8 cellular contexts compared by ENCODE assay signal in genomic region chr9:36154213-36154952, GRCh38. TPM values are rescaled to one million over a fixed set of nuclear protein-coding genes. Genes with fewer than 3 reads are reported as not detected.
DNase-seq lines count a peak whose midpoint lies in the region; TF ChIP-seq lines count a peak whose summit lies in the region.

No MANE protein-coding gene starts in this region.

- intact Hi-C loops in dorsolateral prefrontal cortex (cut with DNase I): no loop called here
- intact Hi-C loops in uterus (cut with DNase I; ENCODE audit: low total_unique reads): no loop called here

- no peaks in the 10 kb centered on the region for H3K9me3 ChIP-seq in muscle layer of colon (ENCODE audit: low read length)
- H3K9me3 ChIP-seq in uterus: no peaks in the 10 kb centered on the region

- peak overlapping the region; percentile 6 for H3K9ac ChIP-seq in muscle layer of colon (ENCODE audit: low read length)

- H3K27ac ChIP-seq in dorsolateral prefrontal cortex (peak overlapping the region; percentile 24 to 90 (median 77)), muscle layer of colon (ENCODE audit: low read depth, low read length) (peak overlapping the region; percentile 97), uterus (peak overlapping the region; percentile 86 to 89)

- no peaks in the 10 kb centered on the region for H3K27me3 ChIP-seq in dorsolateral prefrontal cortex
- no peaks in the 10 kb centered on the region for H3K27me3 ChIP-seq in muscle layer of colon (ENCODE audit: control insufficient read depth in 1 of 2, insufficient read depth in 2 of 2, low read length in 2 of 2)
- H3K27me3 ChIP-seq in uterus: no peaks in the 10 kb centered on the region

- TF ChIP-seq CTCF in dorsolateral prefrontal cortex (IDR thresholded peaks at IDR 0.05 in 54 of 56, conservative IDR thresholded peaks at IDR 0.05 in 2 of 56; ENCODE audit: low read depth in 1 of 56, partially characterized antibody in 56 of 56) (peak in 1 of 56 donors; percentile 14), uterus (IDR thresholded peaks at IDR 0.05) (no peak)

- H3K4me1 ChIP-seq in muscle layer of colon (ENCODE audit: insufficient read depth, low read length) (peaks cover 55% of the 10 kb centered on the region), uterus (peaks cover 2 to 16% of the 10 kb centered on the region in 2 donors)

- H3K4me3 ChIP-seq in dorsolateral prefrontal cortex (peak overlapping the region in 17 of 59 donors; percentile 0 to 27 (median 8)), muscle layer of colon (ENCODE audit: low read depth in 1 of 2, low read length in 2 of 2) (no peak overlapping the region), uterus (no peak overlapping the region)

- TF ChIP-seq POLR2A in uterus (IDR thresholded peaks at IDR 0.05): peak in 1 of 2 donors; percentile 14

- DNase-seq in COR-L47 (lab: John Stamatoyannopoulos, UW) (peak; percentile 14), NOMO-1 treated with DMSO at 0.1 percent for 48 hours (lab: John Stamatoyannopoulos, UW; ENCODE audit: unreplicated experiment) (peak; percentile 91), dorsolateral prefrontal cortex (peak in 4 of 10 donors; percentile 52 to 61 (median 56)), uterus (peak; percentile 77 to 84), NCI-H510A treated with DMSO at 0.1 percent for 48 hours (lab: John Stamatoyannopoulos, UW) (no peak), GM03348 (ENCODE audit: low spot score) (no peak), SW 1271 (lab: John Stamatoyannopoulos, UW) (no peak)

- H3K36me3 ChIP-seq in muscle layer of colon (ENCODE audit: insufficient read depth, low read length) (peaks cover 29% of the 10 kb centered on the region), uterus (no peaks in the 10 kb centered on the region)

RNA-seq across cellular contexts. Expression of gene CCIN, which starts 14.8 kb away (rescaled TPM):
- 1 to 10 TPM in 12 of 120 experiments, under 1 TPM in 83, not detected in 25; 0.19 to 3.6 (median 0.52) TPM for total RNA-seq in dorsolateral prefrontal cortex
- total RNA-seq in uterus: 1 to 10 TPM in 2 of 4 donors, under 1 TPM in 2; 0.26 to 1.6 (median 0.99) TPM

RNA-seq across cellular contexts. Expression of gene GLIPR2, which starts 17.9 kb away (rescaled TPM):
- total RNA-seq in dorsolateral prefrontal cortex: 10 to 100 TPM in 75 of 120 experiments, 1 to 10 TPM in 45; 4.1 to 41.0 (median 11.6) TPM
- 100 to 1,000 TPM in 1 of 4 donors, 10 to 100 TPM in 3; 25.6 to 109 (median 60.8) TPM for total RNA-seq in uterus

RNA-seq across cellular contexts. Expression of gene CLTA, which starts 36.3 kb away (rescaled TPM):
- total RNA-seq in dorsolateral prefrontal cortex: 100 to 1,000 TPM in 119 of 120 experiments, 10 to 100 TPM in 1; 76.4 to 215 (median 173) TPM
- 100 to 1,000 TPM; 111 to 191 (median 141) TPM for total RNA-seq in uterus

Comparison
In these comparisons a context has a peak if more than half of its experiments do, and no peak if none do; other contexts are left out.
1. DNase-seq: peak in COR-L47 (single experiment), NOMO-1 treated with DMSO at 0.1 percent for 48 hours (single experiment) and uterus (2 of 2); none in NCI-H510A treated with DMSO at 0.1 percent for 48 hours (single experiment), GM03348 (single experiment) and SW 1271 (0 of 2).
2. Peak in every context shown above with its lines, with median percentiles within 50 percentile points of each other: H3K27ac ChIP-seq.